Comparison of ENCODE assay signal across 10 cellular contexts in the genomic region with DNA sequence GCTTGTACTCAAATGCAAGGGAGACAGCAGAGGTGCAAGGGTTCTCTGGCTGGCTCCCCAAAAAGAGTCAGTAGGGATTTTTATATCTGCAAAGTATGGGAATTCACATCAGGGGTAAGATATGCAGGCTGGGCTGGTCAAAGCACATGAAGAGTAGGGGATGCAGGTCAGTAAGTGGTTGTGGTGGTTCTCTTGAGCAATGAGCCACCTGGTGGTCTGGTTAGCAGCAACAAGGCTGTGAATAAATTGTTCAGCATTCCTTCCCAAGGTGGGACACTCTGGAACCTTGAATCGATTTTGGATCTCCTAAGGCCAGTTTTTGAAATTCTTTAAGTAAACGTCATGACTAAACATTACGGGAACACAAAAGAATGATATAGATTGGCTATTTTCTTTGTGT.
A peak's percentile ranks its signal among the peaks of the same experiment; 100 is the strongest.
DNase-seq lines count a peak whose midpoint lies in the region; ATAC-seq and TF ChIP-seq lines count a peak whose summit lies in the region.
"Had no signal": no experiment of that assay in that cellular context is flagged by ENCODE, and none has a peak within 500 bp of the region (broad histone marks: within the 10 kb centered on the region; RNA-seq: fewer than 3 reads in every experiment).

No MANE protein-coding gene starts in this region.

- ATAC-seq in GM21515 (IDR thresholded peaks at IDR 0.05; ENCODE audit: unreplicated experiment): no peak

- TF ChIP-seq CTCF in epithelial cell of proximal tubule (conservative IDR thresholded peaks at IDR 0.05; ENCODE audit: low read depth, low read length) (peak; percentile 39), CD14-positive monocyte (IDR thresholded peaks at IDR 0.05) (no peak)

- no peak overlapping the region for H3K27ac Mint-ChIP-seq in CD14-positive monocyte
- H3K27ac Mint-ChIP-seq: B cell had no signal

- DNase-seq in NCI-H748 (lab: John Stamatoyannopoulos, UW; ENCODE audit: unreplicated experiment) (peak; percentile 49), NCI-H748 treated with DMSO at 0.1 percent for 48 hours (lab: John Stamatoyannopoulos, UW) (no peak), NCI-H69 (lab: John Stamatoyannopoulos, UW) (peak; percentile 36), epithelial cell of proximal tubule (ENCODE audit: low read depth) (no peak), pons (ENCODE audit: low spot score) (peak; percentile 17), CD14-positive monocyte (ENCODE audit: low spot score) (no peak), C1 segment of cervical spinal cord (lab: John Stamatoyannopoulos, UW) (no peak)

- peaks cover 0 to 3% (median 1%) of the 10 kb centered on the region in 7 donors for H3K9me3 Mint-ChIP-seq in CD14-positive monocyte

- H3K4me3 ChIP-seq in epithelial cell of proximal tubule (ENCODE audit: low read depth, low read length): no peak overlapping the region
- H3K4me3 ChIP-seq: ascending aorta had no signal

- intact Hi-C loops in CD14-positive monocyte (cut with micrococcal nuclease): no loop called here

- H3K27me3 Mint-ChIP-seq in CD14-positive monocyte (ENCODE audit: low read depth in 3 of 3): no peaks in the 10 kb centered on the region
- H3K27me3 Mint-ChIP-seq: B cell had no signal

- no peaks in the 10 kb centered on the region for H3K36me3 Mint-ChIP-seq in CD14-positive monocyte

- H3K4me3 Mint-ChIP-seq in CD14-positive monocyte: no peak overlapping the region
- H3K4me3 Mint-ChIP-seq: B cell had no signal

- H3K4me1 Mint-ChIP-seq in CD14-positive monocyte: peaks cover 4% of the 10 kb centered on the region
- H3K4me1 Mint-ChIP-seq: B cell had no signal

Comparison
In these comparisons a context has a peak if more than half of its experiments do, and no peak if none do; other contexts are left out.
1. DNase-seq: peak in NCI-H748 (single experiment), NCI-H69 (single experiment) and pons (single experiment); none in NCI-H748 treated with DMSO at 0.1 percent for 48 hours (single experiment), epithelial cell of proximal tubule (single experiment), CD14-positive monocyte (single experiment) and C1 segment of cervical spinal cord (0 of 14).